In the genomic region with DNA sequence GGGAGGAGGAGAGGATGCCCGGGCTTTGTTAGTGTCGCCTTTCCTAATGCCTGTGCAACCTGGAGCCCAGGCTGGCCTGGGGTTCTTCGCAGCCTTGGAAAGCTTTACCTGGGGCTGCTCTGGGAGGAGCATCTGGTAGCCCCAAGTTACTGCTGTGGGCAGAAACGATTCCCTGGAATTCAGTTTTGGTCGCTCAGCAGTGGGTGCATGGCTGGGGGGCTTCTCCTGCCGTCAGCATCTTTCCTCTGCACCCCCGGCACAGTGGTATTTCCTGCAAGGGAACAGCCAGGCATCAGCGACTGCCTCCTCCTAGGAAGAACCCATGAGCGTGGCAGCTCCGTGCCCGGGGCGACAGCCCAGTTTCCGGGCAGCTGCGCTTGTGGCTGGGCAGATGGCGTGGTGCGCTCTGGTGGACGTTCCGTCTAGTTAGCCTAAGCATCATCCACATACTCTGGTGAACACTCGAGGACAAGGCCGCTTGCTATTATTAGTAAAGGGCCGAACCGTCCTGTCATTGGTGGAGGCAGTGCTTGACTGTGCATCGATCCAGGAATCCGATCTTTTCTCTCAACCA, we compare ENCODE assay signal across 8 cellular contexts.
DNase-seq lines count a peak whose midpoint lies in the region; ATAC-seq lines count a peak whose summit lies in the region.

No MANE protein-coding gene starts in this region.

- ATAC-seq in GM19328 (IDR thresholded peaks at IDR 0.05; ENCODE audit: unreplicated experiment): no peak

- H3K4me3 ChIP-seq in NT2/D1 (ENCODE audit: insufficient read length, low read depth) (peak overlapping the region; percentile 77), trophoblast cell (ENCODE audit: low read depth, low read length) (peak overlapping the region; percentile 70)

- no peak overlapping the region for H3K27ac ChIP-seq in trophoblast cell (ENCODE audit: low read depth, low read length)

- H2AFZ ChIP-seq in trophoblast cell (ENCODE audit: insufficient read depth, low read length, poor library complexity): no peak overlapping the region

- H3K79me1 ChIP-seq in trophoblast cell (ENCODE audit: low read length): no peaks in the 10 kb centered on the region

- H2BK120ac ChIP-seq in trophoblast cell (ENCODE audit: insufficient read depth, low read length, poor library complexity): no peak overlapping the region

- H3K4me2 ChIP-seq in trophoblast cell (ENCODE audit: low read length): peak overlapping the region; percentile 95

- H4K12ac ChIP-seq in trophoblast cell (ENCODE audit: low read depth, low read length): no peak overlapping the region

- H3K9ac ChIP-seq in NT2/D1 (ENCODE audit: insufficient read length, low read depth): peak overlapping the region; percentile 90
- H3K9ac ChIP-seq in trophoblast cell (ENCODE audit: low read length): no peak overlapping the region

- H3K27me3 ChIP-seq in NT2/D1 (ENCODE audit: insufficient read depth, insufficient read length) (peaks cover 14% of the 10 kb centered on the region), trophoblast cell (ENCODE audit: insufficient read depth, low read length) (peaks cover 17% of the 10 kb centered on the region)

- H3K4ac ChIP-seq in trophoblast cell (ENCODE audit: low read depth, low read length): no peak overlapping the region

- H2BK12ac ChIP-seq in trophoblast cell (ENCODE audit: low read length): no peak overlapping the region

- H4K8ac ChIP-seq in trophoblast cell (ENCODE audit: low read depth, low read length): no peak overlapping the region

- H3K23ac ChIP-seq in trophoblast cell (ENCODE audit: low read length): no peak overlapping the region

- no peak overlapping the region for H3K18ac ChIP-seq in trophoblast cell (ENCODE audit: low read length)

- H3K4me1 ChIP-seq in NT2/D1 (ENCODE audit: insufficient read depth, insufficient read length): peaks cover 10% of the 10 kb centered on the region
- peaks cover 6 to 16% of the 10 kb centered on the region in 2 experiments for H3K4me1 ChIP-seq in trophoblast cell (ENCODE audit: control insufficient read depth in 1 of 2, insufficient read depth in 2 of 2, low read length in 2 of 2)

- H3K36me3 ChIP-seq in NT2/D1 (ENCODE audit: insufficient read depth, insufficient read length, low read length) (peaks cover 16% of the 10 kb centered on the region), trophoblast cell (ENCODE audit: control insufficient read depth in 1 of 2, insufficient read depth in 2 of 2, low read length in 2 of 2) (no peaks in the 10 kb centered on the region)

- H2BK5ac ChIP-seq in trophoblast cell (ENCODE audit: low read depth, low read length, poor library complexity): no peak overlapping the region

- DNase-seq in DMS53 (lab: John Stamatoyannopoulos, UW): peak; percentile 85
- DNase-seq in NT2/D1 (ENCODE audit: low read depth, low spot score): no peak
- DNase-seq in globus pallidus (ENCODE audit: low spot score): peak; percentile 63
- no peak for DNase-seq in trophoblast cell
- no peak for DNase-seq in SKM-1 treated with dmso at 0.1 percent for 144 hours (lab: John Stamatoyannopoulos, UW; ENCODE audit: unreplicated experiment)
- no peak for DNase-seq in NCI-H146 (lab: John Stamatoyannopoulos, UW)
- DNase-seq in NCI-H1694 treated with DMSO at 0.1 percent for 48 hours (lab: John Stamatoyannopoulos, UW): no peak

- H2AK5ac ChIP-seq in trophoblast cell (ENCODE audit: low read length): no peak overlapping the region

- no peak overlapping the region for H4K91ac ChIP-seq in trophoblast cell (ENCODE audit: low read depth, low read length)

- H3K14ac ChIP-seq in trophoblast cell (ENCODE audit: low read length): no peak overlapping the region

- H3K79me2 ChIP-seq in trophoblast cell (ENCODE audit: control insufficient read depth, insufficient read depth, low read length, poor library complexity): no peaks in the 10 kb centered on the region

- H3K9me3 ChIP-seq in NT2/D1 (ENCODE audit: insufficient read depth, low read length) (no peaks in the 10 kb centered on the region), trophoblast cell (ENCODE audit: insufficient read depth, low read depth, low read length) (no peaks in the 10 kb centered on the region)

- no CpG with 5 or more reads among the region's 24 CpGs for WGBS in trophoblast cell (ENCODE audit: extremely low coverage, insufficient coverage, insufficient read length)

Comparison
In these comparisons a context has a peak if more than half of its experiments do, and no peak if none do; other contexts are left out.
1. DNase-seq: peak in DMS53 (single experiment) and globus pallidus (single experiment); none in NT2/D1 (single experiment), trophoblast cell (0 of 2), SKM-1 treated with dmso at 0.1 percent for 144 hours (single experiment), NCI-H146 (single experiment) and NCI-H1694 treated with DMSO at 0.1 percent for 48 hours (single experiment).